In genomic region chr5:180069589-180070247, GRCh38 we compare ENCODE assay signal across 8 cellular contexts. TPM values are rescaled to one million over a fixed set of nuclear protein-coding genes. Genes with fewer than 3 reads are reported as not detected.
DNase-seq lines count a peak whose midpoint lies in the region; ATAC-seq lines count a peak whose summit lies in the region.

No MANE protein-coding gene starts in this region.

- peaks cover 6% of the 10 kb centered on the region for H3K9me3 ChIP-seq in iPS-18c (ENCODE audit: control insufficient read depth, insufficient read depth, low read length)

- no peak for DNase-seq in activated T-cell treated with anti-CD3 and anti-CD28 coated beads, Interleukin-2, amount 50 U/mL, for 72 hours
- DNase-seq in activated T-cell treated with anti-CD3 and anti-CD28 coated beads for 4 hours (no peak), NCI-H146 (lab: John Stamatoyannopoulos, UW) (no peak), 8988T (no peak)
- no peak for DNase-seq in activated naive CD8-positive, alpha-beta T cell treated with anti-CD3 and anti-CD28 coated beads, Interleukin-2, amount 50 U/mL, for 24 hours

- peak overlapping the region in 11 of 21 experiments; percentile 20 to 96 (median 90) for H3K27ac ChIP-seq in skin epidermis

- H3K4me3 Mint-ChIP-seq in activated T-cell treated with anti-CD3 and anti-CD28 coated beads, Interleukin-2, amount 50 U/mL, for 72 hours = peak overlapping the region; percentile 90 to 92
- peak overlapping the region; percentile 84 for H3K4me3 Mint-ChIP-seq in activated naive CD8-positive, alpha-beta T cell treated with anti-CD3 and anti-CD28 coated beads, Interleukin-2, amount 50 U/mL, for 24 hours

- peaks cover 42% of the 10 kb centered on the region for H3K4me1 Mint-ChIP-seq in activated T-cell treated with anti-CD3 and anti-CD28 coated beads, Interleukin-2, amount 50 U/mL, for 72 hours (ENCODE audit: low read depth)
- H3K4me1 Mint-ChIP-seq in activated naive CD8-positive, alpha-beta T cell treated with anti-CD3 and anti-CD28 coated beads, Interleukin-2, amount 50 U/mL, for 24 hours = peaks cover 25% of the 10 kb centered on the region

- ATAC-seq in activated T-cell treated with anti-CD3 and anti-CD28 coated beads, Interleukin-2, amount 50 U/mL, for 72 hours (replicated peaks in 1 of 2) = no peak
- ATAC-seq in activated naive CD8-positive, alpha-beta T cell treated with anti-CD3 and anti-CD28 coated beads, Interleukin-2, amount 50 U/mL, for 24 hours = no peak
- no peak for ATAC-seq in GM18873 (IDR thresholded peaks at IDR 0.05; ENCODE audit: low FRiP score, unreplicated experiment)

- H3K4me3 ChIP-seq in iPS-18c (ENCODE audit: insufficient read depth, low read depth, low read length) = peak overlapping the region; percentile 89
- peak overlapping the region in 3 of 7 experiments; percentile 66 to 92 (median 81) for H3K4me3 ChIP-seq in skin epidermis

- no peak overlapping the region for H3K27ac Mint-ChIP-seq in activated T-cell treated with anti-CD3 and anti-CD28 coated beads, Interleukin-2, amount 50 U/mL, for 72 hours
- no peak overlapping the region for H3K27ac Mint-ChIP-seq in activated naive CD8-positive, alpha-beta T cell treated with anti-CD3 and anti-CD28 coated beads, Interleukin-2, amount 50 U/mL, for 24 hours

- no peaks in the 10 kb centered on the region for H3K27me3 Mint-ChIP-seq in activated T-cell treated with anti-CD3 and anti-CD28 coated beads, Interleukin-2, amount 50 U/mL, for 72 hours (ENCODE audit: low read depth)
- peaks cover 5% of the 10 kb centered on the region for H3K27me3 Mint-ChIP-seq in activated naive CD8-positive, alpha-beta T cell treated with anti-CD3 and anti-CD28 coated beads, Interleukin-2, amount 50 U/mL, for 24 hours

- H3K36me3 Mint-ChIP-seq in activated T-cell treated with anti-CD3 and anti-CD28 coated beads, Interleukin-2, amount 50 U/mL, for 72 hours (ENCODE audit: insufficient read depth in 2 of 2) = peaks cover 3 to 6% of the 10 kb centered on the region in 2 donors
- peaks cover 2% of the 10 kb centered on the region for H3K36me3 Mint-ChIP-seq in activated naive CD8-positive, alpha-beta T cell treated with anti-CD3 and anti-CD28 coated beads, Interleukin-2, amount 50 U/mL, for 24 hours (ENCODE audit: low read depth)

- peaks cover 0 to 1% of the 10 kb centered on the region in 2 donors for H3K9me3 Mint-ChIP-seq in activated T-cell treated with anti-CD3 and anti-CD28 coated beads, Interleukin-2, amount 50 U/mL, for 72 hours
- H3K9me3 Mint-ChIP-seq in activated naive CD8-positive, alpha-beta T cell treated with anti-CD3 and anti-CD28 coated beads, Interleukin-2, amount 50 U/mL, for 24 hours = peaks cover 3% of the 10 kb centered on the region

RNA-seq across cellular contexts. Expression of gene RNF130, which starts 1.8 kb away (rescaled TPM):
- total RNA-seq in activated T-cell treated with anti-CD3 and anti-CD28 coated beads, Interleukin-2, amount 50 U/mL, for 72 hours = 10 to 100 TPM; 17.7 to 23.6 TPM
